8 cellular contexts compared by ENCODE assay signal in genomic region chr7:24786941-24787340, GRCh38. TPM values are rescaled to one million over a fixed set of nuclear protein-coding genes. Genes with fewer than 3 reads are reported as not detected.
A peak's percentile ranks its signal among the peaks of the same experiment; 100 is the strongest.
DNase-seq lines count a peak whose midpoint lies in the region; ATAC-seq and TF ChIP-seq lines count a peak whose summit lies in the region.

No MANE protein-coding gene starts in this region.

- peaks cover 0 to 7% (median 0%) of the 10 kb centered on the region in 12 donors for H3K4me1 ChIP-seq in heart left ventricle
- H3K4me1 ChIP-seq in left ventricle myocardium inferior, result no peaks in the 10 kb centered on the region
- H3K4me1 ChIP-seq in RWPE2 (ENCODE audit: insufficient read depth, poor library complexity, severe bottlenecking), result peaks cover 10% of the 10 kb centered on the region
- H3K4me1 ChIP-seq in thyroid gland, result no peaks in the 10 kb centered on the region
- H3K4me1 ChIP-seq in ovary (ENCODE audit: insufficient read depth), result no peaks in the 10 kb centered on the region

- peaks cover 0 to 7% (median 0%) of the 10 kb centered on the region in 12 donors for H3K9me3 ChIP-seq in heart left ventricle
- no peaks in the 10 kb centered on the region for H3K9me3 ChIP-seq in left ventricle myocardium inferior (replicated peaks)
- no peaks in the 10 kb centered on the region for H3K9me3 ChIP-seq in RWPE2 (ENCODE audit: severe bottlenecking)
- no peaks in the 10 kb centered on the region for H3K9me3 ChIP-seq in thyroid gland
- H3K9me3 ChIP-seq in ovary, result no peaks in the 10 kb centered on the region

- H3K4me3 ChIP-seq in heart left ventricle, result no peak overlapping the region
- no peak overlapping the region for H3K4me3 ChIP-seq in left ventricle myocardium inferior
- no peak overlapping the region for H3K4me3 ChIP-seq in RWPE2 (ENCODE audit: severe bottlenecking)
- no peak overlapping the region for H3K4me3 ChIP-seq in thyroid gland (replicated peaks in 1 of 3)
- no peak overlapping the region for H3K4me3 ChIP-seq in ovary

- H3K27me3 ChIP-seq in heart left ventricle (no peaks in the 10 kb centered on the region), left ventricle myocardium inferior (ENCODE audit: low read depth) (no peaks in the 10 kb centered on the region), RWPE2 (ENCODE audit: insufficient read depth, poor library complexity, severe bottlenecking) (no peaks in the 10 kb centered on the region), thyroid gland (no peaks in the 10 kb centered on the region), ovary (no peaks in the 10 kb centered on the region)

- TF ChIP-seq POLR2A in heart left ventricle (IDR thresholded peaks at IDR 0.05) (no peak), thyroid gland (IDR thresholded peaks at IDR 0.05) (no peak), ovary (IDR thresholded peaks at IDR 0.05) (no peak)

- DNase-seq in heart left ventricle (no peak), left ventricle myocardium inferior (no peak), RWPE2 (ENCODE audit: low spot score) (no peak), thyroid gland (peak; percentile 11 to 34), cerebellar nuclear complex (lab: John Stamatoyannopoulos, UW) (no peak), ovary (no peak), activated gamma-delta T cell (lab: John Stamatoyannopoulos, UW) (no peak)

- WGBS in heart left ventricle, 4 donors, result 69 to 84% (median 74%) methylated on average over 5 of the region's 5 CpGs
- 75 to 79% methylated on average over 5 of the region's 5 CpGs for WGBS in thyroid gland, 2 donors
- 72 to 85% (median 80%) methylated on average over 5 of the region's 5 CpGs for WGBS in ovary, 3 donors

- ATAC-seq in heart left ventricle, result peak in 3 of 4 donors; percentile 39 to 61 (median 52)
- peak; percentile 90 for ATAC-seq in RWPE2 (ENCODE audit: low read depth)
- peak; percentile 82 for ATAC-seq in esophagus mucosa

- no peaks in the 10 kb centered on the region for H3K36me3 ChIP-seq in heart left ventricle
- H3K36me3 ChIP-seq in left ventricle myocardium inferior, result no peaks in the 10 kb centered on the region
- H3K36me3 ChIP-seq in RWPE2 (ENCODE audit: low read depth), result no peaks in the 10 kb centered on the region
- H3K36me3 ChIP-seq in thyroid gland, result no peaks in the 10 kb centered on the region
- no peaks in the 10 kb centered on the region for H3K36me3 ChIP-seq in ovary

- TF ChIP-seq EP300 in ovary (IDR thresholded peaks at IDR 0.05), result no peak

- intact Hi-C loops in heart left ventricle (cut with DNase I), result no loop called here
- intact Hi-C loops in left ventricle myocardium inferior (cut with micrococcal nuclease), result no loop called here
- intact Hi-C loops in thyroid gland (cut with DNase I), result no loop called here
- intact Hi-C loops in ovary (cut with DNase I), result no loop called here

- H3K27ac ChIP-seq in heart left ventricle (peak overlapping the region in 1 of 12 donors; percentile 74), left ventricle myocardium inferior (replicated peaks) (no peak overlapping the region), RWPE2 (ENCODE audit: poor library complexity, severe bottlenecking) (peak overlapping the region; percentile 6), thyroid gland (no peak overlapping the region), ovary (no peak overlapping the region)

- TF ChIP-seq CTCF in heart left ventricle (IDR thresholded peaks at IDR 0.05) (no peak), left ventricle myocardium inferior (IDR thresholded peaks at IDR 0.05; ENCODE audit: borderline replicate concordance) (no peak), RWPE2 (IDR thresholded peaks at IDR 0.05; ENCODE audit: poor library complexity, severe bottlenecking) (no peak), thyroid gland (IDR thresholded peaks at IDR 0.05) (no peak), ovary (IDR thresholded peaks at IDR 0.05) (no peak)

RNA-seq across cellular contexts. Expression of gene GSDME, which starts 29.7 kb away (rescaled TPM):
- total RNA-seq in heart left ventricle (10 to 100 TPM in 2 of 9 donors, 1 to 10 TPM in 7; 2.6 to 17.4 (median 4.9) TPM), left ventricle myocardium inferior (5.6 TPM), esophagus mucosa (8.3 TPM), thyroid gland (10 to 100 TPM; 10.2 to 30.2 (median 16.4) TPM), ovary (10 to 100 TPM; 14.3 to 37.0 (median 31.2) TPM)
- polyA plus RNA-seq in heart left ventricle (1 to 10 TPM; 2.6 to 5.8 TPM), ovary (10 to 100 TPM; 20.3 to 29.2 TPM)

Comparison
In these comparisons a context has a peak if more than half of its experiments do, and no peak if none do; other contexts are left out.
1. DNase-seq: peak in thyroid gland (2 of 2); none in heart left ventricle (0 of 5), left ventricle myocardium inferior (single experiment), RWPE2 (single experiment), cerebellar nuclear complex (0 of 2), ovary (0 of 5) and activated gamma-delta T cell (single experiment).
2. Peak in every context shown above with its lines, with median percentiles within 50 percentile points of each other: ATAC-seq.